Comparison of ENCODE assay signal across 12 cellular contexts in genomic region chr15:56492786-56493555, GRCh38.
"Had no signal": no experiment of that assay in that cellular context is flagged by ENCODE, and none has a peak within 500 bp of the region (broad histone marks: within the 10 kb centered on the region; RNA-seq: fewer than 3 reads in every experiment).

No MANE protein-coding gene starts in this region.

- H3K9me3 ChIP-seq: gastrocnemius medialis, heart left ventricle, ovary, upper lobe of left lung had no signal

- H3K27ac Mint-ChIP-seq: activated CD4-positive, alpha-beta T cell treated with anti-CD3 and anti-CD28 coated beads for 36 hours; activated naive CD4-positive, alpha-beta T cell treated with anti-CD3 and anti-CD28 coated beads, Interleukin-2, amount 10 ng/mL, durations not matched to agents 7 days and 5 days; activated T-cell treated with anti-CD3 and anti-CD28 coated beads, Interleukin-2, amount 50 U/mL, for 24 hours; neural progenitor cell had no signal

- H3K27ac ChIP-seq: gastrocnemius medialis, heart left ventricle, neural progenitor cell, ovary, upper lobe of left lung had no signal

- H3K4me3 Mint-ChIP-seq: activated CD4-positive, alpha-beta T cell treated with anti-CD3 and anti-CD28 coated beads for 36 hours; activated naive CD4-positive, alpha-beta T cell treated with anti-CD3 and anti-CD28 coated beads, Interleukin-2, amount 10 ng/mL, durations not matched to agents 7 days and 5 days; activated T-cell treated with anti-CD3 and anti-CD28 coated beads, Interleukin-2, amount 50 U/mL, for 24 hours; neural progenitor cell; stimulated activated naive CD8-positive, alpha-beta T cell treated with anti-CD3 and anti-CD28 coated beads, Interleukin-15, amount 100 ng/mL, for 72 hours had no signal

- H3K9ac ChIP-seq: neural progenitor cell had no signal

- H3K4me2 ChIP-seq: neural progenitor cell had no signal

- H3K9me3 Mint-ChIP-seq: activated naive CD4-positive, alpha-beta T cell treated with anti-CD3 and anti-CD28 coated beads, Interleukin-2, amount 10 ng/mL, durations not matched to agents 7 days and 5 days; activated T-cell treated with anti-CD3 and anti-CD28 coated beads, Interleukin-2, amount 50 U/mL, for 24 hours; neural progenitor cell; stimulated activated naive CD8-positive, alpha-beta T cell treated with anti-CD3 and anti-CD28 coated beads, Interleukin-15, amount 100 ng/mL, for 72 hours had no signal

- H3K27me3 ChIP-seq: gastrocnemius medialis, heart left ventricle, neural progenitor cell, ovary, upper lobe of left lung had no signal

- H3K36me3 Mint-ChIP-seq: activated naive CD4-positive, alpha-beta T cell treated with anti-CD3 and anti-CD28 coated beads, Interleukin-2, amount 10 ng/mL, durations not matched to agents 7 days and 5 days; neural progenitor cell had no signal

- H3K4me3 ChIP-seq: gastrocnemius medialis, heart left ventricle, neural progenitor cell, ovary, upper lobe of left lung had no signal

- H3K36me3 ChIP-seq: gastrocnemius medialis, heart left ventricle, neural progenitor cell, ovary, upper lobe of left lung had no signal

- ATAC-seq: activated CD4-positive, alpha-beta T cell treated with anti-CD3 and anti-CD28 coated beads for 36 hours; gastrocnemius medialis; heart left ventricle; left cardiac atrium; sciatic nerve; stimulated activated naive CD8-positive, alpha-beta T cell treated with anti-CD3 and anti-CD28 coated beads, Interleukin-15, amount 100 ng/mL, for 72 hours had no signal

- DNase-seq: activated CD4-positive, alpha-beta T cell treated with anti-CD3 and anti-CD28 coated beads for 36 hours; activated naive CD4-positive, alpha-beta T cell treated with anti-CD3 and anti-CD28 coated beads, Interleukin-2, amount 10 ng/mL, durations not matched to agents 7 days and 5 days; activated T-cell treated with anti-CD3 and anti-CD28 coated beads, Interleukin-2, amount 50 U/mL, for 24 hours; gastrocnemius medialis; heart left ventricle; left cardiac atrium; ovary; stimulated activated naive CD8-positive, alpha-beta T cell treated with anti-CD3 and anti-CD28 coated beads, Interleukin-15, amount 100 ng/mL, for 72 hours; T1000; upper lobe of left lung had no signal

- H2AFZ ChIP-seq: neural progenitor cell had no signal

- H3K4me1 Mint-ChIP-seq: neural progenitor cell; stimulated activated naive CD8-positive, alpha-beta T cell treated with anti-CD3 and anti-CD28 coated beads, Interleukin-15, amount 100 ng/mL, for 72 hours had no signal

- H3K4me1 ChIP-seq: gastrocnemius medialis, heart left ventricle, neural progenitor cell had no signal
